In genomic region chr5:72307968-72308852, GRCh38 we compare ENCODE assay signal across 8 cellular contexts. TPM values are rescaled to one million over a fixed set of nuclear protein-coding genes. Genes with fewer than 3 reads are reported as not detected.
DNase-seq lines count a peak whose midpoint lies in the region; ATAC-seq, FAIRE-seq and TF ChIP-seq lines count a peak whose summit lies in the region.

No MANE protein-coding gene starts in this region.

- peaks cover 38% of the 10 kb centered on the region for H3K36me3 Mint-ChIP-seq in T-helper 2 cell treated with Interferon-gamma antibody and Interleukin-4, amounts not matched to agents 5 μg/mL and 100 μg/mL, for 36 hours (ENCODE audit: low read depth)
- no peaks in the 10 kb centered on the region for H3K36me3 Mint-ChIP-seq in astrocyte (ENCODE audit: low read depth, unreplicated experiment)

- H3K4me1 ChIP-seq in astrocyte (ENCODE audit: insufficient read depth, low read length), result no peaks in the 10 kb centered on the region
- H3K4me1 ChIP-seq in rectal smooth muscle tissue (ENCODE audit: control insufficient read depth, insufficient read depth, low read length), result peaks cover 2% of the 10 kb centered on the region
- peaks cover 0 to 8% of the 10 kb centered on the region in 2 donors for H3K4me1 ChIP-seq in aorta (ENCODE audit: control insufficient read depth in 1 of 2, insufficient read depth in 2 of 2, low read length in 2 of 2)

- no peak for FAIRE-seq in astrocyte (lab: Jason Lieb, UNC)

- peaks cover 27% of the 10 kb centered on the region for H3K4me1 Mint-ChIP-seq in T-helper 2 cell treated with Interferon-gamma antibody and Interleukin-4, amounts not matched to agents 5 μg/mL and 100 μg/mL, for 36 hours (ENCODE audit: low read depth)
- peaks cover 11% of the 10 kb centered on the region for H3K4me1 Mint-ChIP-seq in astrocyte (ENCODE audit: low read depth, unreplicated experiment)

- H3K4me2 ChIP-seq in astrocyte (ENCODE audit: low read length), result peak overlapping the region; percentile 84

- no peaks in the 10 kb centered on the region for H4K20me1 ChIP-seq in astrocyte (ENCODE audit: insufficient read depth, low read length)

- H3K27me3 Mint-ChIP-seq in T-helper 2 cell treated with Interferon-gamma antibody and Interleukin-4, amounts not matched to agents 5 μg/mL and 100 μg/mL, for 36 hours (ENCODE audit: low read depth), result no peaks in the 10 kb centered on the region
- H3K27me3 Mint-ChIP-seq in astrocyte (ENCODE audit: low read depth, unreplicated experiment), result no peaks in the 10 kb centered on the region

- peaks cover 47% of the 10 kb centered on the region for H3K79me2 ChIP-seq in astrocyte (ENCODE audit: insufficient read depth, low read length)

- 1% methylated on average over 70 to 76 of the region's 76 CpGs for WGBS in aorta, 2 donors

- no peaks in the 10 kb centered on the region for H3K9me3 ChIP-seq in astrocyte (ENCODE audit: insufficient read depth, low read depth, low read length)
- no peaks in the 10 kb centered on the region for H3K9me3 ChIP-seq in aorta (ENCODE audit: control insufficient read depth, low read length)

- H3K4me3 ChIP-seq in astrocyte (ENCODE audit: insufficient read depth, low read depth, low read length) (peak overlapping the region; percentile 70), rectal smooth muscle tissue (ENCODE audit: low read length) (peak overlapping the region; percentile 79), aorta (ENCODE audit: low read length in 2 of 2) (peak overlapping the region; percentile 16 to 28)

- ATAC-seq in GM18505 (IDR thresholded peaks at IDR 0.05; ENCODE audit: unreplicated experiment) (peak; percentile 85), HG02970 (IDR thresholded peaks at IDR 0.05; ENCODE audit: low FRiP score, unreplicated experiment) (peak; percentile 93), aorta (ENCODE audit: low FRiP score) (peak; percentile 100)

- peak; percentile 95 to 96 for DNase-seq in NCI-H187 (lab: John Stamatoyannopoulos, UW)
- peak; percentile 98 for DNase-seq in T-helper 2 cell treated with Interferon-gamma antibody and Interleukin-4, amounts not matched to agents 5 μg/mL and 100 μg/mL, for 36 hours (ENCODE audit: low spot score)
- DNase-seq in astrocyte (ENCODE audit: low read depth), result peak; percentile 96
- peak; percentile 98 for DNase-seq in hepatic stellate cell (ENCODE audit: low spot score)
- peak; percentile 98 to 99 for DNase-seq in aorta

- H3K27ac Mint-ChIP-seq in T-helper 2 cell treated with Interferon-gamma antibody and Interleukin-4, amounts not matched to agents 5 μg/mL and 100 μg/mL, for 36 hours, result peak overlapping the region; percentile 95
- H3K27ac Mint-ChIP-seq in astrocyte (ENCODE audit: unreplicated experiment), result peak overlapping the region; percentile 93

- peak; percentile 69 for TF ChIP-seq CTCF in astrocyte (IDR thresholded peaks at IDR 0.05; ENCODE audit: insufficient read depth, low read depth, low read length)

- peak overlapping the region; percentile 90 for H3K9ac ChIP-seq in astrocyte (ENCODE audit: low read length)
- H3K9ac ChIP-seq in rectal smooth muscle tissue (ENCODE audit: low read length), result peak overlapping the region; percentile 10

- H3K27ac ChIP-seq in astrocyte (ENCODE audit: low read depth, low read length) (peak overlapping the region; percentile 90), rectal smooth muscle tissue (ENCODE audit: low read depth, low read length) (peak overlapping the region; percentile 85), aorta (ENCODE audit: low read depth in 1 of 2, low read length in 2 of 2) (peak overlapping the region; percentile 69 to 70)

- H3K27me3 ChIP-seq in astrocyte (ENCODE audit: insufficient read depth, low read length) (no peaks in the 10 kb centered on the region), rectal smooth muscle tissue (ENCODE audit: control insufficient read depth, insufficient read depth, low read length) (no peaks in the 10 kb centered on the region), aorta (ENCODE audit: control insufficient read depth in 1 of 2, insufficient read depth in 2 of 2, low read length in 1 of 2) (no peaks in the 10 kb centered on the region)

- peak; percentile 99 for TF ChIP-seq POLR2A in GM18505 (IDR thresholded peaks at IDR 0.05; ENCODE audit: borderline replicate concordance, extremely low read depth, insufficient read depth, insufficient read length)

- peak overlapping the region; percentile 86 for H2AFZ ChIP-seq in astrocyte (ENCODE audit: low read depth, low read length)

- H3K36me3 ChIP-seq in astrocyte (ENCODE audit: insufficient read depth, low read length), result peaks cover 7% of the 10 kb centered on the region
- H3K36me3 ChIP-seq in rectal smooth muscle tissue (ENCODE audit: control insufficient read depth, insufficient read depth, low read length), result peaks cover 6% of the 10 kb centered on the region
- H3K36me3 ChIP-seq in aorta (ENCODE audit: control insufficient read depth in 1 of 2, insufficient read depth in 2 of 2, low read length in 1 of 2), result no peaks in the 10 kb centered on the region

- intact Hi-C loops in aorta (cut with DNase I), result loop anchor here (2.0 to 5.0 kb wide), 7 partner anchors 61 to 526 kb away; partner anchors contain the start of gene MAP1B (in 1 of the 2)

- peak overlapping the region; percentile 78 for H3K4me3 Mint-ChIP-seq in T-helper 2 cell treated with Interferon-gamma antibody and Interleukin-4, amounts not matched to agents 5 μg/mL and 100 μg/mL, for 36 hours
- peak overlapping the region; percentile 86 for H3K4me3 Mint-ChIP-seq in astrocyte (ENCODE audit: unreplicated experiment)

- H3K9me3 Mint-ChIP-seq in T-helper 2 cell treated with Interferon-gamma antibody and Interleukin-4, amounts not matched to agents 5 μg/mL and 100 μg/mL, for 36 hours, result no peaks in the 10 kb centered on the region
- H3K9me3 Mint-ChIP-seq in astrocyte (ENCODE audit: unreplicated experiment), result no peaks in the 10 kb centered on the region

RNA-seq across cellular contexts. Expression of gene MRPS27, which starts 11.8 kb away (rescaled TPM):
- total RNA-seq in astrocyte, result 37.0 and 43.6 TPM in 2 replicates
- 10 to 100 TPM; 37.0 to 42.1 TPM for total RNA-seq in aorta
- 10 to 100 TPM; 22.5 to 32.4 TPM for polyA plus RNA-seq in aorta

RNA-seq across cellular contexts. Expression of gene PTCD2, which starts 12.0 kb away (rescaled TPM):
- total RNA-seq in astrocyte (11.4 and 13.5 TPM in 2 replicates), aorta (1 to 10 TPM; 4.2 to 9.3 TPM)
- 1 to 10 TPM; 2.6 to 4.3 TPM for polyA plus RNA-seq in aorta

Comparison
In these comparisons a context has a peak if more than half of its experiments do, and no peak if none do; other contexts are left out.
1. Peak in every context shown above with its lines: DNase-seq, ATAC-seq, H3K4me3 ChIP-seq and H3K27ac ChIP-seq.
2. H3K4me3 ChIP-seq: peak in every context shown above with its lines; median percentile 79 in rectal smooth muscle tissue; 70 in astrocyte; 22 in aorta.